Comparison of ENCODE assay signal across 30 cellular contexts in the genomic region with DNA sequence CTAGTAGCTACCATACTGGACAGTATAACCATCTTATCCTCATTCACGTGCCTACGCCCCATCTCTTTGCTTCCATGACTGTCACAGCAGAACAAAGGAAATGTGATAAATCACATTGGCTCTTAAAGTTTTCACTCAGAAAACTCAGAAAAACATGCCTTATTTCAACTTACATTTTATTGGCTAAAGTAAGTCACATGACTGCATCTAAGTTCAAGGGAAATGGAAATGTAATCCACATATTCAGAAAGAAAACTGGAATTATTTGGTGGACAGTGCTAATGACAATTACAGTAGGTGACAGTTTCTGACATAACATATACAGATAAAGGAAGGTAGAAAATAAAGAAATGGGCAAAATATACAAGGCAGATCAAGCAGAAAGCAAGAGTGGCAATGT. TPM values are rescaled to one million over a fixed set of nuclear protein-coding genes. Genes with fewer than 3 reads are reported as not detected.
"Had no signal": no experiment of that assay in that cellular context is flagged by ENCODE, and none has a peak within 500 bp of the region (broad histone marks: within the 10 kb centered on the region; RNA-seq: fewer than 3 reads in every experiment).

No MANE protein-coding gene starts in this region.

- H3K27me3 Mint-ChIP-seq: activated CD4-positive, alpha-beta T cell treated with anti-CD3 and anti-CD28 coated beads, Interleukin-2, amount 10 ng/mL, durations not matched to agents 24 days and 14 days; activated CD8-positive, alpha-beta T cell treated with anti-CD3 and anti-CD28 coated beads for 36 hours; activated naive CD8-positive, alpha-beta T cell treated with anti-CD3 and anti-CD28 coated beads for 36 hours; activated T-helper 17 cell treated with anti-CD3 and anti-CD28 coated beads, Interleukin-2, amount 50 U/mL, for 72 hours had no signal

- H3K27ac ChIP-seq: brain microvascular endothelial cell, WERI-Rb-1 had no signal

- H3K27me3 ChIP-seq: brain microvascular endothelial cell had no signal

- DNase-seq: activated CD4-positive, alpha-beta T cell treated with anti-CD3 and anti-CD28 coated beads, Interleukin-2, amount 10 ng/mL, durations not matched to agents 24 days and 14 days; activated CD4-positive, alpha-beta T cell treated with anti-CD3 and anti-CD28 coated beads, Interleukin-2, amount 50 U/mL, for 4 hours; activated CD4-positive, CD25-positive, alpha-beta regulatory T cell; activated CD8-positive, alpha-beta T cell treated with anti-CD3 and anti-CD28 coated beads for 36 hours; activated effector memory CD4-positive, alpha-beta T cell treated with anti-CD3 and anti-CD28 coated beads, Interleukin-2, amount 50 U/mL, for 16 hours; activated naive CD4-positive, alpha-beta T cell; activated naive CD4-positive, alpha-beta T cell treated with anti-CD3 and anti-CD28 coated beads, Interleukin-2, amount 50 U/mL, for 16 hours; activated naive CD8-positive, alpha-beta T cell treated with anti-CD3 and anti-CD28 coated beads for 36 hours; activated T-cell treated with anti-CD3 and anti-CD28 coated beads, Interleukin-2, amount 50 U/mL, for 1 hour; activated T-cell treated with anti-CD3 and anti-CD28 coated beads, Interleukin-2, amount 50 U/mL, for 72 hours; amniotic stem cell; aorta; brain microvascular endothelial cell; central memory CD4-positive, alpha-beta T cell; Karpas-422; NCI-H1436 treated with DMSO at 0.1 percent for 48 hours; NCI-H1694 treated with DMSO at 0.1 percent for 48 hours; NCI-H2029; NCI-H510A; NCI-H526; NCI-H748 treated with DMSO at 0.1 percent for 48 hours; NK-92 treated with Interleukin-12 subunit alpha and Interleukin-12 subunit beta, amount 100 ng/mL, for 24 hours; Right ventricle myocardium superior; SW 1271; T-helper 1 cell; T-helper 2 cell; T-helper 9 cell; WERI-Rb-1 had no signal

- H3K9me3 Mint-ChIP-seq: activated CD4-positive, alpha-beta T cell treated with anti-CD3 and anti-CD28 coated beads, Interleukin-2, amount 10 ng/mL, durations not matched to agents 24 days and 14 days; activated naive CD8-positive, alpha-beta T cell treated with anti-CD3 and anti-CD28 coated beads for 36 hours; activated T-cell treated with anti-CD3 and anti-CD28 coated beads, Interleukin-2, amount 50 U/mL, for 72 hours; activated T-helper 17 cell treated with anti-CD3 and anti-CD28 coated beads, Interleukin-2, amount 50 U/mL, for 72 hours had no signal

- H3K4me3 Mint-ChIP-seq: activated CD4-positive, alpha-beta T cell treated with anti-CD3 and anti-CD28 coated beads, Interleukin-2, amount 10 ng/mL, durations not matched to agents 24 days and 14 days; activated CD8-positive, alpha-beta T cell treated with anti-CD3 and anti-CD28 coated beads for 36 hours; activated naive CD8-positive, alpha-beta T cell treated with anti-CD3 and anti-CD28 coated beads for 36 hours; activated T-cell treated with anti-CD3 and anti-CD28 coated beads, Interleukin-2, amount 50 U/mL, for 72 hours; activated T-helper 17 cell treated with anti-CD3 and anti-CD28 coated beads, Interleukin-2, amount 50 U/mL, for 72 hours had no signal

- H3K36me3 Mint-ChIP-seq: activated naive CD8-positive, alpha-beta T cell treated with anti-CD3 and anti-CD28 coated beads for 36 hours had no signal

- ATAC-seq: activated CD8-positive, alpha-beta T cell treated with anti-CD3 and anti-CD28 coated beads for 36 hours had no signal

- H3K36me3 ChIP-seq: brain microvascular endothelial cell had no signal

- H3K27ac Mint-ChIP-seq: activated CD4-positive, alpha-beta T cell treated with anti-CD3 and anti-CD28 coated beads, Interleukin-2, amount 10 ng/mL, durations not matched to agents 24 days and 14 days; activated CD8-positive, alpha-beta T cell treated with anti-CD3 and anti-CD28 coated beads for 36 hours; activated naive CD8-positive, alpha-beta T cell treated with anti-CD3 and anti-CD28 coated beads for 36 hours; activated T-cell treated with anti-CD3 and anti-CD28 coated beads, Interleukin-2, amount 50 U/mL, for 72 hours; activated T-helper 17 cell treated with anti-CD3 and anti-CD28 coated beads, Interleukin-2, amount 50 U/mL, for 72 hours had no signal

RNA-seq across cellular contexts. Expression of a gene that starts 37.4 kb away (rescaled TPM):
- total RNA-seq: MCF 10A had no signal
